In the genomic region with DNA sequence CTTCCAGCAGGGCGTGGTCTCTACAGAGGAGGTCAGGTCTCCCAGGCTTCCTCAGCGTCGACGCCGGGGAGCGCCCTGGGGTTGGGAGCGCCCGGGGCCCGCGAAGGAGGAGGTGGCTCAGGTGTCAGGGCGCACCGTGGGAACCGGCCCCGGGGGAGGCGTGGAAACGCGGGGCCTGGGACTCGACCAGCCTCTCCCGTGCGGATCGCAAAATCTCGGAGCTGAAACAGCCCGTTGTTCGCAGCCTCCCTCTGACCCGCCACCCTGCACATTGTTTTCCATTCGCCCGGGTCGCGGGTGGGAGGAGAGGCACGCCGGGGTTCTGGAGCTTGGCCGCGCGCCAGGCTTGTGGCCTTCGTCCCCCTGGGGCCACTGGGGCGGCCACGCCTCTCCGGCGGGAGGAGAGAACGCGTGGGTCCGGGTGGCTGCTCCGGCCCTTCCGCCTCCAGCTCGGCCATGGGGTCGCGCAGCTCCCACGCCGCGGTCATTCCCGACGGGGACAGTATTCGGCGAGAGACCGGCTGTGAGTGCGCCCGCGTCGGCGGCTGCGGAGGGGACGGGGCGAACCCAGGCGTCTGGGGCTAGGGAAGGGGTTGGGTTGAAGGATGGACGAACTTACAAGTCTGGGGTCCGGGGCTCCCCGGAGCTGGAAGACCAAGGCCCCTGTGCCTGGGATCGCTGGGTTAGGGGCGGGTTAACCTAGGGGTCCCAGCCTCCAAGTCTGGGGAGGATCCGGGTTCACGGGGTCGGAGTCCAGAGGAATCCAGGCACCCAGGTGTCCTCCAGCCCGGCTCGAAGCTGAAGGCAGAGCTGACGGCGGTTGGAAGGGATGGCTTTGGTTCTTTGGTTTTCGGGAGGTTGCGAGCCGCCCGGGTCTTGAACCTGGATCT, we compare ENCODE assay signal across 1 cellular context.
A peak's percentile ranks its signal among the peaks of the same experiment; 100 is the strongest.
TF ChIP-seq lines count a peak whose summit lies in the region.

A gene (plus strand): TSS at position 433 of the 890 bp plus-strand sequence. CDS start 24 bp downstream, at position 457.

TF ChIP-seq in K562, 482 proteins besides CTCF, POLR2A, EP300 and RAD21 (continued from another document):
- TF ChIP-seq, protein P1, sequence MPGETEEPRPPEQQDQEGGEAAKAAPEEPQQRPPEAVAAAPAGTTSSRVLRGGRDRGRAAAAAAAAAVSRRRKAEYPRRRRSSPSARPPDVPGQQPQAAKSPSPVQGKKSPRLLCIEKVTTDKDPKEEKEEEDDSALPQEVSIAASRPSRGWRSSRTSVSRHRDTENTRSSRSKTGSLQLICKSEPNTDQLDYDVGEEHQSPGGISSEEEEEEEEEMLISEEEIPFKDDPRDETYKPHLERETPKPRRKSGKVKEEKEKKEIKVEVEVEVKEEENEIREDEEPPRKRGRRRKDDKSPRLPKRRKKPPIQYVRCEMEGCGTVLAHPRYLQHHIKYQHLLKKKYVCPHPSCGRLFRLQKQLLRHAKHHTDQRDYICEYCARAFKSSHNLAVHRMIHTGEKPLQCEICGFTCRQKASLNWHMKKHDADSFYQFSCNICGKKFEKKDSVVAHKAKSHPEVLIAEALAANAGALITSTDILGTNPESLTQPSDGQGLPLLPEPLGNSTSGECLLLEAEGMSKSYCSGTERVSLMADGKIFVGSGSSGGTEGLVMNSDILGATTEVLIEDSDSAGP (CRISPR knock-in tag; IDR thresholded peaks at IDR 0.05), result no peak
- no peak for TF ChIP-seq BRCA1 (IDR thresholded peaks at IDR 0.05)
- no peak for TF ChIP-seq BRCA1 (CRISPR knock-in tag; IDR thresholded peaks at IDR 0.05)
- TF ChIP-seq DNMT1 (IDR thresholded peaks at IDR 0.05), result no peak
- no peak for TF ChIP-seq ZNF668 (CRISPR knock-in tag; IDR thresholded peaks at IDR 0.05)
- TF ChIP-seq, protein P2, sequence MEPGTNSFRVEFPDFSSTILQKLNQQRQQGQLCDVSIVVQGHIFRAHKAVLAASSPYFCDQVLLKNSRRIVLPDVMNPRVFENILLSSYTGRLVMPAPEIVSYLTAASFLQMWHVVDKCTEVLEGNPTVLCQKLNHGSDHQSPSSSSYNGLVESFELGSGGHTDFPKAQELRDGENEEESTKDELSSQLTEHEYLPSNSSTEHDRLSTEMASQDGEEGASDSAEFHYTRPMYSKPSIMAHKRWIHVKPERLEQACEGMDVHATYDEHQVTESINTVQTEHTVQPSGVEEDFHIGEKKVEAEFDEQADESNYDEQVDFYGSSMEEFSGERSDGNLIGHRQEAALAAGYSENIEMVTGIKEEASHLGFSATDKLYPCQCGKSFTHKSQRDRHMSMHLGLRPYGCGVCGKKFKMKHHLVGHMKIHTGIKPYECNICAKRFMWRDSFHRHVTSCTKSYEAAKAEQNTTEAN (CRISPR knock-in tag; IDR thresholded peaks at IDR 0.05), result no peak
- TF ChIP-seq, protein P3, sequence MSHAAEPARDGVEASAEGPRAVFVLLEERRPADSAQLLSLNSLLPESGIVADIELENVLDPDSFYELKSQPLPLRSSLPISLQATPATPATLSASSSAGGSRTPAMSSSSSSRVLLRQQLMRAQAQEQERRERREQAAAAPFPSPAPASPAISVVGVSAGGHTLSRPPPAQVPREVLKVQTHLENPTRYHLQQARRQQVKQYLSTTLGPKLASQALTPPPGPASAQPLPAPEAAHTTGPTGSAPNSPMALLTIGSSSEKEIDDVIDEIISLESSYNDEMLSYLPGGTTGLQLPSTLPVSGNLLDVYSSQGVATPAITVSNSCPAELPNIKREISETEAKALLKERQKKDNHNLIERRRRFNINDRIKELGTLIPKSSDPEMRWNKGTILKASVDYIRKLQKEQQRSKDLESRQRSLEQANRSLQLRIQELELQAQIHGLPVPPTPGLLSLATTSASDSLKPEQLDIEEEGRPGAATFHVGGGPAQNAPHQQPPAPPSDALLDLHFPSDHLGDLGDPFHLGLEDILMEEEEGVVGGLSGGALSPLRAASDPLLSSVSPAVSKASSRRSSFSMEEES (CRISPR knock-in tag; IDR thresholded peaks at IDR 0.05), result no peak
- TF ChIP-seq NR1H2 (CRISPR knock-in tag; IDR thresholded peaks at IDR 0.05), result 0 out of 2 replicates have a peak, but pooled peaks have one; percentile 41
- TF ChIP-seq, protein P4, sequence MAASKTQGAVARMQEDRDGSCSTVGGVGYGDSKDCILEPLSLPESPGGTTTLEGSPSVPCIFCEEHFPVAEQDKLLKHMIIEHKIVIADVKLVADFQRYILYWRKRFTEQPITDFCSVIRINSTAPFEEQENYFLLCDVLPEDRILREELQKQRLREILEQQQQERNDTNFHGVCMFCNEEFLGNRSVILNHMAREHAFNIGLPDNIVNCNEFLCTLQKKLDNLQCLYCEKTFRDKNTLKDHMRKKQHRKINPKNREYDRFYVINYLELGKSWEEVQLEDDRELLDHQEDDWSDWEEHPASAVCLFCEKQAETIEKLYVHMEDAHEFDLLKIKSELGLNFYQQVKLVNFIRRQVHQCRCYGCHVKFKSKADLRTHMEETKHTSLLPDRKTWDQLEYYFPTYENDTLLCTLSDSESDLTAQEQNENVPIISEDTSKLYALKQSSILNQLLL (CRISPR knock-in tag; IDR thresholded peaks at IDR 0.05; ENCODE audit: borderline replicate concordance), result no peak
- no peak for TF ChIP-seq NONO (IDR thresholded peaks at IDR 0.05; ENCODE audit: low read depth in 2 of 2, low read length in 1 of 2)
- TF ChIP-seq SMARCA4 (IDR thresholded peaks at IDR 0.05), result no peak
- no peak for TF ChIP-seq C11orf30 (IDR thresholded peaks at IDR 0.05; ENCODE audit: low read depth)
- no peak for TF ChIP-seq NCOR1 (IDR thresholded peaks at IDR 0.05)
- TF ChIP-seq NFIX (CRISPR knock-in tag; IDR thresholded peaks at IDR 0.05; ENCODE audit: low read depth), result no peak
- peak in 1 of 2 experiments; percentile 23; a peak in 1 of 4 replicates for TF ChIP-seq HDAC1 (IDR thresholded peaks at IDR 0.05)
- no peak for TF ChIP-seq KDM2B (CRISPR knock-in tag; IDR thresholded peaks at IDR 0.05)
- no peak for TF ChIP-seq TAF1 (IDR thresholded peaks at IDR 0.05; ENCODE audit: control insufficient read depth, extremely low read depth, insufficient read depth, low read length, severe bottlenecking)
- no peak for TF ChIP-seq GTF2E2 (tag; IDR thresholded peaks at IDR 0.05)
- no peak for TF ChIP-seq LEF1 (IDR thresholded peaks at IDR 0.05)
- TF ChIP-seq ZNF282 (CRISPR knock-in tag; IDR thresholded peaks at IDR 0.05), result no peak
- TF ChIP-seq, protein P5, sequence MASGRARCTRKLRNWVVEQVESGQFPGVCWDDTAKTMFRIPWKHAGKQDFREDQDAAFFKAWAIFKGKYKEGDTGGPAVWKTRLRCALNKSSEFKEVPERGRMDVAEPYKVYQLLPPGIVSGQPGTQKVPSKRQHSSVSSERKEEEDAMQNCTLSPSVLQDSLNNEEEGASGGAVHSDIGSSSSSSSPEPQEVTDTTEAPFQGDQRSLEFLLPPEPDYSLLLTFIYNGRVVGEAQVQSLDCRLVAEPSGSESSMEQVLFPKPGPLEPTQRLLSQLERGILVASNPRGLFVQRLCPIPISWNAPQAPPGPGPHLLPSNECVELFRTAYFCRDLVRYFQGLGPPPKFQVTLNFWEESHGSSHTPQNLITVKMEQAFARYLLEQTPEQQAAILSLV (tag; IDR thresholded peaks at IDR 0.05), result no peak
- TF ChIP-seq TARDBP (IDR thresholded peaks at IDR 0.05), result no peak
- TF ChIP-seq KLF16 (IDR thresholded peaks at IDR 0.05), result no peak
- TF ChIP-seq RFX7 (CRISPR knock-in tag; IDR thresholded peaks at IDR 0.05), result no peak
- TF ChIP-seq, protein P6, sequence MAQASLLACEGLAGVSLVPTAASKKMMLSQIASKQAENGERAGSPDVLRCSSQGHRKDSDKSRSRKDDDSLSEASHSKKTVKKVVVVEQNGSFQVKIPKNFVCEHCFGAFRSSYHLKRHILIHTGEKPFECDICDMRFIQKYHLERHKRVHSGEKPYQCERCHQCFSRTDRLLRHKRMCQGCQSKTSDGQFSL (CRISPR knock-in tag; IDR thresholded peaks at IDR 0.05), result no peak
- TF ChIP-seq, protein P6 (tag; IDR thresholded peaks at IDR 0.05), result no peak
- no peak for TF ChIP-seq HMGN3 (IDR thresholded peaks at IDR 0.05; ENCODE audit: borderline replicate concordance, extremely low read depth, insufficient read length, low read depth, low read length)
- TF ChIP-seq, protein P7, sequence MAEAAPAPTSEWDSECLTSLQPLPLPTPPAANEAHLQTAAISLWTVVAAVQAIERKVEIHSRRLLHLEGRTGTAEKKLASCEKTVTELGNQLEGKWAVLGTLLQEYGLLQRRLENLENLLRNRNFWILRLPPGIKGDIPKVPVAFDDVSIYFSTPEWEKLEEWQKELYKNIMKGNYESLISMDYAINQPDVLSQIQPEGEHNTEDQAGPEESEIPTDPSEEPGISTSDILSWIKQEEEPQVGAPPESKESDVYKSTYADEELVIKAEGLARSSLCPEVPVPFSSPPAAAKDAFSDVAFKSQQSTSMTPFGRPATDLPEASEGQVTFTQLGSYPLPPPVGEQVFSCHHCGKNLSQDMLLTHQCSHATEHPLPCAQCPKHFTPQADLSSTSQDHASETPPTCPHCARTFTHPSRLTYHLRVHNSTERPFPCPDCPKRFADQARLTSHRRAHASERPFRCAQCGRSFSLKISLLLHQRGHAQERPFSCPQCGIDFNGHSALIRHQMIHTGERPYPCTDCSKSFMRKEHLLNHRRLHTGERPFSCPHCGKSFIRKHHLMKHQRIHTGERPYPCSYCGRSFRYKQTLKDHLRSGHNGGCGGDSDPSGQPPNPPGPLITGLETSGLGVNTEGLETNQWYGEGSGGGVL (CRISPR knock-in tag; IDR thresholded peaks at IDR 0.05), result no peak
- TF ChIP-seq CCNT2 (IDR thresholded peaks at IDR 0.05; ENCODE audit: borderline replicate concordance, extremely low read depth, insufficient read length, low read depth, low read length), result no peak
- no peak for TF ChIP-seq TRIM24 (IDR thresholded peaks at IDR 0.05)
- no peak for TF ChIP-seq BCL6 (CRISPR knock-in tag; IDR thresholded peaks at IDR 0.05)
- no peak for TF ChIP-seq ZKSCAN8 (CRISPR knock-in tag; IDR thresholded peaks at IDR 0.05)
- TF ChIP-seq, protein P8, sequence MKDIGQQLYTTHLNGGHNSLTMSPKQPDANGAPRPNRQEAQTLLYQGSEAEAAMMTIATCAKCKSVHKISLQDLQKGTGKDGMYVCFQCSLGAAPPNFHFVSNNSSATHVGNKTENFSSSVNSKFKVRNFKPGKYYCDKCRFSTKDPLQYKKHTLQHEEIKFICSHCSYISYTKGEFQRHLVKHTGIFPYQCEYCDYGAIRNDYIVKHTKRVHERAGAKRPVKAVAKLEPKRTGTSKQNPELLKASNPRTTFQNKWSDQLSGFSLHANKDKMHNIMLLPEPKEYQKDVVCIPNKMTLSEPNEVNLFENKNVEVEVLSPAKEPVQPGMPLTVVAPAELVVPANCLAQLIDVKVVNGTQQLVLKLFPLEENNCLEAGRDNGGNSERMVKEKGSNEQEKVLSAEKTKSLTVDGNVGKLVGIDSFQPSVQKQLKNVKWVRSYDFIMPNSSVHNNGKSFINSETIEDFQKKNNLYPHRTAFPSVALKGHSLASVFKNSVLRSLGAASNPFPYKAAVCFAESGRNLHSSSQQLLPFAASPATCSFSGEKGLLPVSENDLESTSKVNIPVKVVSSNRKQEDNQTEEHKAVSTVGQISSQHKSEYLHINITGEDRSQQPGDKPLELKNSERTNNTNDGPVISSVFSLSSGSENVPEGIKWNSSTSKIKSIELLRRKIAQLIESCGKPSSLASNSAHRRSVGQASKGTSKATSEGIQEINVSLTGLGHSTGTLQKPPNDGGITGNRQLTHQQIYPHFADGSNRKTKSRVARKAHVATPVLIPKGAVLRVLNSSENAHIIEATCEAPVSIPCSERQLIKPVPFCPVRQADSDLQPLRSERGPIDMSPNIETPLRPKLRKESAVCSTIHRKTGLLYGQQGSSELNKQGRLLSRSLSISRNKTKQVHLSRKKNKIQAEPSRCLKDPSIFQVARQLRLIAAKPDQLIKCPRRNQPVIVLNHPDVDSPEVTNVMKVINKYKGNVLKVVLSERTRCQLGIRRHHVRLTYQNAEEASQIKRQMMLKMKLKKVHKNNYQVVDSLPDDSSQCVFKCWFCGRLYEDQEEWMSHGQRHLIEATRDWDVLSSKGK (CRISPR knock-in tag; IDR thresholded peaks at IDR 0.05), result no peak
- no peak for TF ChIP-seq HDAC2 (IDR thresholded peaks at IDR 0.05)
